ENCODE assay signal across 30 cellular contexts in the genomic region with DNA sequence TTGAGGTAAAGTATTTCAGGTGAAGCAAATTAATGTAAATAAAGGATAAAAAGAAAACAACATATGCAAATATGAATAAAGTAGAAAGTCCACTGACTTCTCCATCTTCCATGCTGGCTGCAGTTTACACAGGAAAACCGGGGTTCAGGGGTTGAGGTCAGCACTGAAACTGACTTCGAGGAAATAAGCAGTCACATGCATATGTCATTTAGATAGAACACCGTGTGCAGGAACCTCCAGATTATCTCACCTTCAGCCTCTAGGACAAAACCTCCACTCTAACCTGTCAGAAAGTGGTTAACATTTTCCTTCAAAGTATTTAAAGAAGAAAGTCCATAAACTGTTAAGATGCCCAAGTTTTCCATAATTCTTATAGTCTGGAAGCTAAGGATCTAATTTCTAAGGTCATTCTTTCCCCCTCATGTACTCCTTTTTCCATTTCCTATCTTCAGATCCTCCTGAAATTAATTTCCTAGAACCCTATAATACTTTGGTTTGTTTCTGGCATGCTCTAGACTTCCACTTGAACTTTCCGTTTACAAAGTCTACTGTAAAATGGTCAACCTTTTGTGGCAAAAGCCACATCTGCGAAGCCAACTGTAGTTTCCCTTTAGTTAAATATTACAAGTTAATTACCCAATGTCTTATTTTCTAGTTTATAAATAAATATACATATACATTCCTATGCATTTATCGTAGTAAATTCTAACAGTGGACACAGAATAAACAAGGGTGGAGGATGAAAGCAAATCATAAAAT.
"Had no signal": no experiment of that assay in that cellular context is flagged by ENCODE, and none has a peak within 500 bp of the region (broad histone marks: within the 10 kb centered on the region; RNA-seq: fewer than 3 reads in every experiment).

No MANE protein-coding gene starts in this region.

- H2AFZ ChIP-seq: hepatocyte had no signal

- H3K27ac ChIP-seq: adrenal gland, brain microvascular endothelial cell, coronary artery, gastrocnemius medialis, hepatocyte, ovary, prostate gland, skin epidermis, uterus had no signal

- H3K4me1 Mint-ChIP-seq: stimulated activated memory B cell treated with anti-CD40 and anti-IgM and Interleukin-4, amounts not matched to agents 10 μg/mL and 1 μg/mL and 100 μg/mL, for 72 hours had no signal

- H3K9me3 Mint-ChIP-seq: activated naive CD4-positive, alpha-beta T cell treated with anti-CD3 and anti-CD28 coated beads for 36 hours; activated naive CD8-positive, alpha-beta T cell treated with anti-CD3 and anti-CD28 coated beads for 36 hours; activated T-helper 1 cell treated with anti-CD3 and anti-CD28 coated beads, Interleukin-12 subunit alpha, Interleukin-12 subunit beta, Interleukin-2, Interleukin-4 antibody, amounts not matched to agents 30 ng/mL and 10 ng/mL and 1 ng/mL, durations not matched to agents 14 hours and 24 hours and 36 hours; effector memory CD8-positive, alpha-beta T cell; stimulated activated memory B cell treated with anti-CD40 and anti-IgM and Interleukin-4, amounts not matched to agents 10 μg/mL and 1 μg/mL and 100 μg/mL, for 72 hours; stimulated activated naive CD8-positive, alpha-beta T cell treated with anti-CD3 and anti-CD28 coated beads, Interleukin-15, amount 100 ng/mL, for 72 hours had no signal

- H3K4me3 Mint-ChIP-seq: activated naive CD4-positive, alpha-beta T cell treated with anti-CD3 and anti-CD28 coated beads for 36 hours; activated naive CD8-positive, alpha-beta T cell treated with anti-CD3 and anti-CD28 coated beads for 36 hours; activated T-helper 1 cell treated with anti-CD3 and anti-CD28 coated beads, Interleukin-12 subunit alpha, Interleukin-12 subunit beta, Interleukin-2, Interleukin-4 antibody, amounts not matched to agents 30 ng/mL and 10 ng/mL and 1 ng/mL, durations not matched to agents 14 hours and 24 hours and 36 hours; effector memory CD8-positive, alpha-beta T cell; stimulated activated memory B cell treated with anti-CD40 and anti-IgM and Interleukin-4, amounts not matched to agents 10 μg/mL and 1 μg/mL and 100 μg/mL, for 72 hours; stimulated activated naive CD8-positive, alpha-beta T cell treated with anti-CD3 and anti-CD28 coated beads, Interleukin-15, amount 100 ng/mL, for 72 hours; type B pancreatic cell had no signal

- H3K4me2 ChIP-seq: hepatocyte had no signal

- H3K27ac Mint-ChIP-seq: activated naive CD4-positive, alpha-beta T cell treated with anti-CD3 and anti-CD28 coated beads for 36 hours; activated naive CD8-positive, alpha-beta T cell treated with anti-CD3 and anti-CD28 coated beads for 36 hours; activated T-helper 1 cell treated with anti-CD3 and anti-CD28 coated beads, Interleukin-12 subunit alpha, Interleukin-12 subunit beta, Interleukin-2, Interleukin-4 antibody, amounts not matched to agents 30 ng/mL and 10 ng/mL and 1 ng/mL, durations not matched to agents 14 hours and 24 hours and 36 hours; effector memory CD8-positive, alpha-beta T cell; stimulated activated memory B cell treated with anti-CD40 and anti-IgM and Interleukin-4, amounts not matched to agents 10 μg/mL and 1 μg/mL and 100 μg/mL, for 72 hours; type B pancreatic cell had no signal

- H3K79me2 ChIP-seq: hepatocyte had no signal

- H3K27me3 Mint-ChIP-seq: stimulated activated memory B cell treated with anti-CD40 and anti-IgM and Interleukin-4, amounts not matched to agents 10 μg/mL and 1 μg/mL and 100 μg/mL, for 72 hours; type B pancreatic cell had no signal

- H3K27me3 ChIP-seq: adrenal gland, brain microvascular endothelial cell, gastrocnemius medialis, hepatocyte, ovary, uterus had no signal

- H3K9me3 ChIP-seq: adrenal gland, gastrocnemius medialis, ovary, prostate gland, uterus had no signal

- H3K36me3 Mint-ChIP-seq: activated naive CD8-positive, alpha-beta T cell treated with anti-CD3 and anti-CD28 coated beads for 36 hours; stimulated activated memory B cell treated with anti-CD40 and anti-IgM and Interleukin-4, amounts not matched to agents 10 μg/mL and 1 μg/mL and 100 μg/mL, for 72 hours had no signal

- H3K36me3 ChIP-seq: adrenal gland, brain microvascular endothelial cell, gastrocnemius medialis, ovary, prostate gland, uterus had no signal

- H3K4me3 ChIP-seq: adrenal gland, coronary artery, gastrocnemius medialis, hepatocyte, ovary, prostate gland, skin epidermis, uterus had no signal

- FAIRE-seq: astrocyte had no signal

- DNase-seq: activated CD4-positive, alpha-beta T cell treated with anti-CD3 and anti-CD28 coated beads for 4 hours; activated CD4-positive, alpha-beta T cell treated with anti-CD3 and anti-CD28 coated beads, Interleukin-2, amount 50 U/mL, for 4 hours; activated effector memory CD4-positive, alpha-beta T cell treated with anti-CD3 and anti-CD28 coated beads, Interleukin-2, amount 50 U/mL, for 16 hours; activated naive CD4-positive, alpha-beta T cell treated with anti-CD3 and anti-CD28 coated beads for 36 hours; activated naive CD8-positive, alpha-beta T cell treated with anti-CD3 and anti-CD28 coated beads for 36 hours; activated T-cell treated with anti-CD3 and anti-CD28 coated beads, Interleukin-2, amount 50 U/mL, for 1 hour; adrenal gland; brain microvascular endothelial cell; effector memory CD8-positive, alpha-beta T cell; erythroblast; gastrocnemius medialis; islet precursor cell; left cardiac atrium; left ventricle myocardium superior; ovary; retina; stimulated activated CD4-positive, alpha-beta T cell treated with anti-CD3 and anti-CD28 coated beads, Interleukin-12 subunit alpha, Interleukin-12 subunit beta, amount 100 ng/mL, for 4 hours; stimulated activated CD4-positive, alpha-beta T cell treated with anti-CD3 and anti-CD28 coated beads, Interleukin-4, amount 100 ng/mL, for 24 hours; stimulated activated naive CD8-positive, alpha-beta T cell treated with anti-CD3 and anti-CD28 coated beads, Interleukin-15, amount 100 ng/mL, for 72 hours; substantia nigra; uterus had no signal

- H3K4me1 ChIP-seq: adrenal gland, gastrocnemius medialis, prostate gland, uterus had no signal

- ATAC-seq: effector memory CD8-positive, alpha-beta T cell; gastrocnemius medialis; left cardiac atrium; left ventricle myocardium superior; sciatic nerve; stimulated activated memory B cell treated with anti-CD40 and anti-IgM and Interleukin-4, amounts not matched to agents 10 μg/mL and 1 μg/mL and 100 μg/mL, for 72 hours; stimulated activated naive CD8-positive, alpha-beta T cell treated with anti-CD3 and anti-CD28 coated beads, Interleukin-15, amount 100 ng/mL, for 72 hours had no signal
